16 cellular contexts compared by ENCODE assay signal in genomic region chr11:76596652-76597051, GRCh38.
DNase-seq lines count a peak whose midpoint lies in the region; ATAC-seq, FAIRE-seq and TF ChIP-seq lines count a peak whose summit lies in the region.
"Had no signal": no experiment of that assay in that cellular context is flagged by ENCODE, and none has a peak within 500 bp of the region (broad histone marks: within the 10 kb centered on the region; RNA-seq: fewer than 3 reads in every experiment).

No MANE protein-coding gene starts in this region.

- no peak overlapping the region for H3K4ac ChIP-seq in H1 (replicated peaks; ENCODE audit: insufficient read length, low read depth, low read length)

- H3K23ac ChIP-seq in H1 (ENCODE audit: insufficient read length) = no peak overlapping the region

- no peaks in the 10 kb centered on the region for H3K9me3 ChIP-seq in CD4-positive, CD25-positive, alpha-beta regulatory T cell (ENCODE audit: control insufficient read depth in 2 of 2, low read length in 2 of 2)
- no peaks in the 10 kb centered on the region for H3K9me3 ChIP-seq in H1 (ENCODE audit: insufficient read depth in 2 of 2, low read depth in 1 of 2, low read length in 1 of 2)

- no peak overlapping the region for H3K4me3 Mint-ChIP-seq in CD4-positive, CD25-positive, alpha-beta regulatory T cell
- no peak overlapping the region for H3K4me3 Mint-ChIP-seq in neural crest cell
- H3K4me3 Mint-ChIP-seq: CD8-positive, alpha-beta memory T cell had no signal

- no peak overlapping the region for H2BK12ac ChIP-seq in H1 (ENCODE audit: low read depth, low read length)

- peaks cover 30% of the 10 kb centered on the region for H3K4me1 ChIP-seq in CD4-positive, CD25-positive, alpha-beta regulatory T cell (ENCODE audit: control insufficient read depth, insufficient read depth, low read length, poor library complexity, severe bottlenecking)
- no peaks in the 10 kb centered on the region for H3K4me1 ChIP-seq in H1 (replicated peaks in 1 of 4; ENCODE audit: control insufficient read depth in 3 of 4, insufficient read depth in 4 of 4, low read length in 3 of 4)

- H2AK5ac ChIP-seq in H1 (ENCODE audit: low read depth, low read length) = no peak overlapping the region

- TF ChIP-seq RAD21 in H1 (IDR thresholded peaks at IDR 0.05 in 1 of 2, conservative IDR thresholded peaks at IDR 0.05 in 1 of 2; ENCODE audit: low read depth in 2 of 2, low read length in 2 of 2) = no peak

- no peak overlapping the region for H3K56ac ChIP-seq in H1 (replicated peaks; ENCODE audit: insufficient read length, low read depth, low read length)

- H3K27me3 Mint-ChIP-seq in CD4-positive, CD25-positive, alpha-beta regulatory T cell = no peaks in the 10 kb centered on the region
- H3K27me3 Mint-ChIP-seq in neural crest cell (ENCODE audit: low read depth) = no peaks in the 10 kb centered on the region
- H3K27me3 Mint-ChIP-seq: CD8-positive, alpha-beta memory T cell had no signal

- H3K27ac Mint-ChIP-seq in CD4-positive, CD25-positive, alpha-beta regulatory T cell = peak overlapping the region in 2 of 3 donors; percentile 75 to 78
- H3K27ac Mint-ChIP-seq in neural crest cell (ENCODE audit: unreplicated experiment) = peak overlapping the region; percentile 81

- H3K79me1 ChIP-seq in H1 (ENCODE audit: low read depth, low read length) = no peaks in the 10 kb centered on the region

- H3K4me3 ChIP-seq in CD4-positive, CD25-positive, alpha-beta regulatory T cell (ENCODE audit: low read depth, low read length) = no peak overlapping the region
- H3K4me3 ChIP-seq in H7 (ENCODE audit: insufficient read depth, low read depth, low read length) = no peak overlapping the region
- no peak overlapping the region for H3K4me3 ChIP-seq in H1 (ENCODE audit: extremely low read depth in 1 of 4, insufficient read depth in 2 of 4, low read depth in 3 of 4, low read length in 4 of 4)

- POLR2A ChIA-PET in H1 (lab: Charles Lee; ENCODE audit: partially characterized antibody) = no interaction called here

- TF ChIP-seq EP300 in H1 (IDR thresholded peaks at IDR 0.05; ENCODE audit: borderline replicate concordance in 1 of 2, low read depth in 2 of 2, low read length in 2 of 2) = no peak

- no peak for DNase-seq in CD4-positive, CD25-positive, alpha-beta regulatory T cell
- DNase-seq in H7 (peak; percentile 21), H1 (ENCODE audit: low read depth in 1 of 2, low spot score in 2 of 2) (no peak), neural crest cell (ENCODE audit: low read depth, low spot score) (no peak), kidney glomerular epithelial cell (lab: John Stamatoyannopoulos, UW) (no peak), NCI-H226 (no peak), GM12891 (ENCODE audit: insufficient read length, low spot score) (no peak)
- DNase-seq: IMR-90, NCI-H1417, NCI-H2029, NCI-H2171 treated with DMSO at 0.1 percent for 48 hours, NCI-H510A, NCI-H82, SIG-M5 had no signal

- no peaks in the 10 kb centered on the region for H4K20me1 ChIP-seq in H1 (replicated peaks in 1 of 2; ENCODE audit: control insufficient read depth in 1 of 2, insufficient read depth in 2 of 2, low read length in 2 of 2)

- H3K27ac ChIP-seq in CD4-positive, CD25-positive, alpha-beta regulatory T cell (ENCODE audit: insufficient read depth, low read length, poor library complexity, severe bottlenecking) = no peak overlapping the region
- H3K27ac ChIP-seq in H1 (ENCODE audit: low read depth, low read length) = no peak overlapping the region

- no peak overlapping the region for H3K9ac ChIP-seq in H1 (replicated peaks in 1 of 4; ENCODE audit: extremely low read depth in 1 of 4, low read depth in 3 of 4, low read length in 3 of 4)

- no peaks in the 10 kb centered on the region for H3K23me2 ChIP-seq in H1 (ENCODE audit: low read depth, low read length)

- no peak overlapping the region for H3K4me2 ChIP-seq in H1 (ENCODE audit: insufficient read depth in 1 of 2, low read depth in 2 of 2, low read length in 2 of 2)

- no peak overlapping the region for H3K14ac ChIP-seq in H1 (ENCODE audit: insufficient read length)

- FAIRE-seq in H1 (lab: Jason Lieb, UNC) (no peak), GM12891 (lab: Jason Lieb, UNC) (no peak)
- FAIRE-seq: RCC 7860 had no signal

- ATAC-seq in CD4-positive, CD25-positive, alpha-beta regulatory T cell (ENCODE audit: low read depth in 2 of 2) = no peak

- no peaks in the 10 kb centered on the region for H3K79me2 ChIP-seq in H1 (ENCODE audit: control insufficient read depth in 1 of 2, insufficient read depth in 2 of 2, low read length in 2 of 2)

- peak overlapping the region; percentile 61; the same call in 1 of the 2 replicates for H2BK15ac ChIP-seq in H1 (ENCODE audit: low read length)

- H3K36me3 ChIP-seq in CD4-positive, CD25-positive, alpha-beta regulatory T cell (ENCODE audit: control insufficient read depth, insufficient read depth, low read length) = no peaks in the 10 kb centered on the region
- H3K36me3 ChIP-seq in H7 (replicated peaks; ENCODE audit: control insufficient read depth, insufficient read depth, low read length) = no peaks in the 10 kb centered on the region
- H3K36me3 ChIP-seq in H1 (ENCODE audit: control insufficient read depth in 2 of 4, insufficient read depth in 4 of 4, low read length in 3 of 4) = no peaks in the 10 kb centered on the region

- no peak for TF ChIP-seq CTCF in H1 (IDR thresholded peaks at IDR 0.05; ENCODE audit: control extremely low read depth in 1 of 3, insufficient read depth in 1 of 3, low read depth in 1 of 3, low read length in 3 of 3)
- no peak for TF ChIP-seq CTCF in neural crest cell (conservative IDR thresholded peaks at IDR 0.05)

- no peak overlapping the region for H2AFZ ChIP-seq in H1 (ENCODE audit: low read length)

- CTCF ChIA-PET in H1 (lab: Charles Lee; ENCODE audit: partially characterized antibody) = interaction anchor here (0.6 to 3.6 kb wide), 5 partner anchors 18 to 85 kb away, joined by 3 to 39 read pairs (median 4); partner anchors contain the start of gene LRRC32

- no peaks in the 10 kb centered on the region for H3K27me3 ChIP-seq in CD4-positive, CD25-positive, alpha-beta regulatory T cell (ENCODE audit: control insufficient read depth, insufficient read depth, low read length)
- no peaks in the 10 kb centered on the region for H3K27me3 ChIP-seq in H7 (ENCODE audit: control insufficient read depth, insufficient read depth, low read length)
- H3K27me3 ChIP-seq in H1 (replicated peaks in 1 of 4; ENCODE audit: control insufficient read depth in 3 of 4, extremely low read depth in 1 of 4, insufficient read depth in 3 of 4, low read length in 3 of 4) = no peaks in the 10 kb centered on the region

- H4K91ac ChIP-seq in H1 (replicated peaks; ENCODE audit: insufficient read length, low read length) = no peak overlapping the region

- TF ChIP-seq POLR2A in H1 (IDR thresholded peaks at IDR 0.05; ENCODE audit: control extremely low read depth in 1 of 2, low read depth in 2 of 2, low read length in 2 of 2) (no peak), GM12891 (IDR thresholded peaks at IDR 0.05; ENCODE audit: low read depth, low read length) (no peak)

- peak overlapping the region; percentile 79; the same call in 1 of the 2 replicates for H4K8ac ChIP-seq in H1 (ENCODE audit: extremely low read depth, insufficient read depth, low read length)

- H4K5ac ChIP-seq in H1 (ENCODE audit: insufficient read length, low read depth, low read length) = no peak overlapping the region

- H3K4me1 Mint-ChIP-seq in CD4-positive, CD25-positive, alpha-beta regulatory T cell = peaks cover 16 to 62% (median 42%) of the 10 kb centered on the region in 4 donors
- peaks cover 3% of the 10 kb centered on the region for H3K4me1 Mint-ChIP-seq in neural crest cell

- no peak overlapping the region for H3K18ac ChIP-seq in H1 (ENCODE audit: extremely low read depth, low read length)

- no peak overlapping the region for H2BK20ac ChIP-seq in H1 (ENCODE audit: low read length)

- 96% methylated on average over 11 of the region's 11 CpGs; no CpG with 5 or more reads in 1 of the 2 experiments for WGBS in H1 (ENCODE audit: extremely low coverage in 1 of 2, insufficient coverage in 1 of 2, insufficient read length in 1 of 2, insufficient replicate concordance in 2 of 2, low coverage in 1 of 2, low lambda C conversion rate in 2 of 2, missing lambda C conversion rate in 1 of 2), 2 experiments

- H2BK5ac ChIP-seq in H1 (ENCODE audit: low read depth, low read length) = no peak overlapping the region

- H2BK120ac ChIP-seq in H1 (replicated peaks; ENCODE audit: low read depth, low read length) = no peak overlapping the region

- H3K9me3 Mint-ChIP-seq in CD4-positive, CD25-positive, alpha-beta regulatory T cell = peaks cover 0 to 5% (median 0%) of the 10 kb centered on the region in 7 donors
- H3K9me3 Mint-ChIP-seq in neural crest cell = peaks cover 2% of the 10 kb centered on the region
- H3K9me3 Mint-ChIP-seq: CD8-positive, alpha-beta memory T cell had no signal

- H3K36me3 Mint-ChIP-seq in CD4-positive, CD25-positive, alpha-beta regulatory T cell = no peaks in the 10 kb centered on the region
- H3K36me3 Mint-ChIP-seq in neural crest cell (ENCODE audit: low read depth) = no peaks in the 10 kb centered on the region
- H3K36me3 Mint-ChIP-seq: CD8-positive, alpha-beta memory T cell had no signal

TF ChIP-seq in H1, 55 proteins besides CTCF, POLR2A, EP300 and RAD21:
- no peak for TF ChIP-seq KDM1A (IDR thresholded peaks at IDR 0.05; ENCODE audit: borderline replicate concordance, low read length)
- TF ChIP-seq NRF1 (IDR thresholded peaks at IDR 0.05; ENCODE audit: low read depth, low read length) = no peak
- TF ChIP-seq HDAC6 (IDR thresholded peaks at IDR 0.05; ENCODE audit: low read depth, low read length) = no peak
- no peak for TF ChIP-seq TCF12 (IDR thresholded peaks at IDR 0.05; ENCODE audit: low read depth, low read length)
- no peak for TF ChIP-seq CHD1 (IDR thresholded peaks at IDR 0.05; ENCODE audit: low read depth, low read length)
- no peak for TF ChIP-seq PHF8 (conservative IDR thresholded peaks at IDR 0.05; ENCODE audit: low read depth, low read length)
- TF ChIP-seq BACH1 (IDR thresholded peaks at IDR 0.05; ENCODE audit: low read length) = no peak

TF ChIP-seq in GM12891, 5 proteins besides CTCF, POLR2A, EP300 and RAD21:
- TF ChIP-seq POLR2AphosphoS5 (IDR thresholded peaks at IDR 0.05; ENCODE audit: low read depth, low read length) (no peak), PAX5 (IDR thresholded peaks at IDR 0.05; ENCODE audit: insufficient read depth, low read length, severe bottlenecking) (no peak), SPI1 (IDR thresholded peaks at IDR 0.05; ENCODE audit: low read depth, low read length) (no peak), TAF1 (IDR thresholded peaks at IDR 0.05; ENCODE audit: low read depth, low read length) (no peak), POU2F2 (IDR thresholded peaks at IDR 0.05; ENCODE audit: low read depth, low read length) (no peak)
